ENCODE assay signal across 22 cellular contexts in genomic region chr5:150577378-150577777, GRCh38.
A peak's percentile ranks its signal among the peaks of the same experiment; 100 is the strongest.
DNase-seq lines count a peak whose midpoint lies in the region; ATAC-seq and TF ChIP-seq lines count a peak whose summit lies in the region.
"Had no signal": no experiment of that assay in that cellular context is flagged by ENCODE, and none has a peak within 500 bp of the region (broad histone marks: within the 10 kb centered on the region; RNA-seq: fewer than 3 reads in every experiment).

No MANE protein-coding gene starts in this region.

- no peaks in the 10 kb centered on the region for H3K9me3 Mint-ChIP-seq in activated naive CD8-positive, alpha-beta T cell treated with anti-CD3 and anti-CD28 coated beads, Interleukin-2, amount 10 ng/mL, durations not matched to agents 7 days and 5 days
- no peaks in the 10 kb centered on the region for H3K9me3 Mint-ChIP-seq in activated naive CD8-positive, alpha-beta T cell treated with anti-CD3 and anti-CD28 coated beads for 36 hours
- H3K9me3 Mint-ChIP-seq in mesothelial cell of epicardium: no peaks in the 10 kb centered on the region
- H3K9me3 Mint-ChIP-seq: H9 had no signal

- POLR2A ChIA-PET in activated naive CD8-positive, alpha-beta T cell treated with anti-CD3 and anti-CD28 coated beads, Interleukin-2, amount 10 ng/mL, durations not matched to agents 7 days and 5 days (lab: Charles Lee): no interaction called here

- peak; percentile 6 for DNase-seq in activated naive CD8-positive, alpha-beta T cell treated with anti-CD3 and anti-CD28 coated beads, Interleukin-2, amount 10 ng/mL, durations not matched to agents 7 days and 5 days
- DNase-seq in activated naive CD8-positive, alpha-beta T cell treated with anti-CD3 and anti-CD28 coated beads for 36 hours: no peak
- DNase-seq in RWPE2 (ENCODE audit: low spot score): peak; percentile 51
- no peak for DNase-seq in mesothelial cell of epicardium (ENCODE audit: low spot score in 2 of 2, unreplicated experiment in 2 of 2)
- peak; percentile 32 for DNase-seq in sigmoid colon
- DNase-seq in DMS 273 treated with DMSO at 0.1 percent for 48 hours (lab: John Stamatoyannopoulos, UW): no peak
- DNase-seq in CD1c-positive myeloid dendritic cell (ENCODE audit: extremely low spot score): no peak
- DNase-seq: DMS79, H9, NCI-H1105, NCI-H146, NCI-H2029, NCI-H226, NCI-H510A treated with DMSO at 0.1 percent for 48 hours, NCI-H748 treated with DMSO at 0.1 percent for 48 hours, PC-9, RPMI8226, SIG-M5, SK-N-SH had no signal

- H3K4me1 ChIP-seq in RWPE2 (ENCODE audit: insufficient read depth, poor library complexity, severe bottlenecking) (no peaks in the 10 kb centered on the region), sigmoid colon (peaks cover 0 to 10% (median 6%) of the 10 kb centered on the region in 4 donors)

- TF ChIP-seq CTCF in RWPE2 (IDR thresholded peaks at IDR 0.05; ENCODE audit: poor library complexity, severe bottlenecking): no peak
- TF ChIP-seq CTCF in mesothelial cell of epicardium (IDR thresholded peaks at IDR 0.05; ENCODE audit: unreplicated experiment): no peak
- no peak for TF ChIP-seq CTCF in sigmoid colon (IDR thresholded peaks at IDR 0.05)

- no peaks in the 10 kb centered on the region for H3K36me3 ChIP-seq in RWPE2 (ENCODE audit: low read depth)
- H3K36me3 ChIP-seq in sigmoid colon: no peaks in the 10 kb centered on the region

- no peak overlapping the region for H3K27ac Mint-ChIP-seq in activated naive CD8-positive, alpha-beta T cell treated with anti-CD3 and anti-CD28 coated beads, Interleukin-2, amount 10 ng/mL, durations not matched to agents 7 days and 5 days
- no peak overlapping the region for H3K27ac Mint-ChIP-seq in activated naive CD8-positive, alpha-beta T cell treated with anti-CD3 and anti-CD28 coated beads for 36 hours
- H3K27ac Mint-ChIP-seq in mesothelial cell of epicardium: peak overlapping the region; percentile 25
- H3K27ac Mint-ChIP-seq: H9 had no signal

- H3K9me3 ChIP-seq in RWPE2 (ENCODE audit: severe bottlenecking) (no peaks in the 10 kb centered on the region), sigmoid colon (no peaks in the 10 kb centered on the region)
- H3K9me3 ChIP-seq: SK-N-SH had no signal

- no peak for TF ChIP-seq POLR2A in sigmoid colon (IDR thresholded peaks at IDR 0.05)

- H3K4me3 ChIP-seq in RWPE2 (ENCODE audit: severe bottlenecking) (no peak overlapping the region), sigmoid colon (no peak overlapping the region)
- H3K4me3 ChIP-seq: PC-9 had no signal

- no peaks in the 10 kb centered on the region for H3K27me3 ChIP-seq in RWPE2 (ENCODE audit: insufficient read depth, poor library complexity, severe bottlenecking)
- H3K27me3 ChIP-seq in sigmoid colon: no peaks in the 10 kb centered on the region

- TF ChIP-seq EP300 in sigmoid colon (IDR thresholded peaks at IDR 0.05): no peak

- WGBS in sigmoid colon, 2 donors: 95 to 97% methylated on average over 7 of the region's 7 CpGs

- no peak overlapping the region for H3K4me3 Mint-ChIP-seq in activated naive CD8-positive, alpha-beta T cell treated with anti-CD3 and anti-CD28 coated beads, Interleukin-2, amount 10 ng/mL, durations not matched to agents 7 days and 5 days
- H3K4me3 Mint-ChIP-seq in activated naive CD8-positive, alpha-beta T cell treated with anti-CD3 and anti-CD28 coated beads for 36 hours: no peak overlapping the region
- H3K4me3 Mint-ChIP-seq in mesothelial cell of epicardium: no peak overlapping the region

- no peak for ATAC-seq in activated naive CD8-positive, alpha-beta T cell treated with anti-CD3 and anti-CD28 coated beads, Interleukin-2, amount 10 ng/mL, durations not matched to agents 7 days and 5 days (ENCODE audit: low read depth)
- ATAC-seq in RWPE2 (ENCODE audit: low read depth): no peak
- ATAC-seq in HG02852 (IDR thresholded peaks at IDR 0.05; ENCODE audit: unreplicated experiment): no peak

- H3K27me3 Mint-ChIP-seq in activated naive CD8-positive, alpha-beta T cell treated with anti-CD3 and anti-CD28 coated beads, Interleukin-2, amount 10 ng/mL, durations not matched to agents 7 days and 5 days: peaks cover 15% of the 10 kb centered on the region
- peaks cover 6% of the 10 kb centered on the region for H3K27me3 Mint-ChIP-seq in activated naive CD8-positive, alpha-beta T cell treated with anti-CD3 and anti-CD28 coated beads for 36 hours
- H3K27me3 Mint-ChIP-seq in mesothelial cell of epicardium (ENCODE audit: low read depth): no peaks in the 10 kb centered on the region

- H3K27ac ChIP-seq in RWPE2 (ENCODE audit: poor library complexity, severe bottlenecking) (no peak overlapping the region), sigmoid colon (no peak overlapping the region)
- H3K27ac ChIP-seq: C4-2B, HL-60, PC-9 had no signal

- intact Hi-C loops in sigmoid colon (cut with DNase I): no loop called here

- no peaks in the 10 kb centered on the region for H3K4me1 Mint-ChIP-seq in activated naive CD8-positive, alpha-beta T cell treated with anti-CD3 and anti-CD28 coated beads, Interleukin-2, amount 10 ng/mL, durations not matched to agents 7 days and 5 days
- no peaks in the 10 kb centered on the region for H3K4me1 Mint-ChIP-seq in activated naive CD8-positive, alpha-beta T cell treated with anti-CD3 and anti-CD28 coated beads for 36 hours
- H3K4me1 Mint-ChIP-seq in mesothelial cell of epicardium: peaks cover 30% of the 10 kb centered on the region

- H3K36me3 Mint-ChIP-seq in activated naive CD8-positive, alpha-beta T cell treated with anti-CD3 and anti-CD28 coated beads, Interleukin-2, amount 10 ng/mL, durations not matched to agents 7 days and 5 days: no peaks in the 10 kb centered on the region
- no peaks in the 10 kb centered on the region for H3K36me3 Mint-ChIP-seq in activated naive CD8-positive, alpha-beta T cell treated with anti-CD3 and anti-CD28 coated beads for 36 hours
- H3K36me3 Mint-ChIP-seq in mesothelial cell of epicardium: no peaks in the 10 kb centered on the region

Comparison
In these comparisons a context has a peak if more than half of its experiments do, and no peak if none do; other contexts are left out.
1. DNase-seq: peak in activated naive CD8-positive, alpha-beta T cell treated with anti-CD3 and anti-CD28 coated beads, Interleukin-2, amount 10 ng/mL, durations not matched to agents 7 days and 5 days (single experiment), RWPE2 (single experiment) and sigmoid colon (single experiment); none in activated naive CD8-positive, alpha-beta T cell treated with anti-CD3 and anti-CD28 coated beads for 36 hours (single experiment), mesothelial cell of epicardium (0 of 2), DMS 273 treated with DMSO at 0.1 percent for 48 hours (single experiment) and CD1c-positive myeloid dendritic cell (single experiment).